In the genomic region with DNA sequence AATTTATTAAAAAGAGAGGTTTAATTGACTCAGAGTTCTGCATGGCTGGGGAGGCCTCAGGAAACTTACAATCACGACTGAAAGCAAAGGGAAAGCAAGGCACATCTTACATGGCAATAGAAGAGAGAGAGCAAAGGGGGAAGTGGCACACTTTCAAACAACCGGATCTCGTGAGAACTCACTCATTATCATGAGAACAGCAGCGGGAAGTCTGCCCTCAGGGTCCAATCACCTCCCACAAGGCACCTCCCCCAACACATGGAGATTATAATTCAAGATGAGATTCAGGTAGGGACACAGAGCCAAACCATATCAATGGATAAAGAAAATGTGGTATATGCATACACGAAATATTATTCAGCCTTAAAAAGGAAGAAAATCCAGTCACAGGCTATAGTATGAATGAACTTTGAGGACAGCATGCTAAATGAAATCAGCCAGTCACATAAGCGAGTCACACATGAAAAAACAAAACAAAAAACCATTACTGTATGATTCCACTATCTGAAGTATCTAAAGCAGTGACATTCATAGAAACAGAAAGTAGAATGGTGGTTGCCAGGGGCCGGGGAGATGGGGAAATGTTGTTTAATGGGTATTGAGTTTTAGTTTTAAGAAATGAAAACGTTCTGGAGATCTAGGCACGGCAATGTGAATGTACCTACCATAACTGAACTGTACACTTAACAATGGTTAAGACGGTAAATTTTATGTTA, we compare ENCODE assay signal across 21 cellular contexts.
DNase-seq lines count a peak whose midpoint lies in the region; ATAC-seq and TF ChIP-seq lines count a peak whose summit lies in the region.
"Had no signal": no experiment of that assay in that cellular context is flagged by ENCODE, and none has a peak within 500 bp of the region (broad histone marks: within the 10 kb centered on the region; RNA-seq: fewer than 3 reads in every experiment).

No MANE protein-coding gene starts in this region.

- no peaks in the 10 kb centered on the region for H3K36me3 Mint-ChIP-seq in activated CD8-positive, alpha-beta memory T cell treated with anti-CD3 and anti-CD28 coated beads, Interleukin-2, amount 10 ng/mL, durations not matched to agents 7 days and 5 days
- H3K36me3 Mint-ChIP-seq in glutamatergic neuron (ENCODE audit: unreplicated experiment) = peaks cover 4% of the 10 kb centered on the region
- H3K36me3 Mint-ChIP-seq: activated naive CD4-positive, alpha-beta T cell treated with anti-CD3 and anti-CD28 coated beads, Interleukin-2, amount 50 U/mL, for 24 hours; naive thymus-derived CD4-positive, alpha-beta T cell had no signal

- no peak overlapping the region for H3K27ac Mint-ChIP-seq in activated CD8-positive, alpha-beta memory T cell treated with anti-CD3 and anti-CD28 coated beads, Interleukin-2, amount 10 ng/mL, durations not matched to agents 7 days and 5 days
- H3K27ac Mint-ChIP-seq in glutamatergic neuron (ENCODE audit: unreplicated experiment) = no peak overlapping the region
- H3K27ac Mint-ChIP-seq: activated B cell treated with CpG ODN at 0.5 μM for 24 hours; activated naive CD4-positive, alpha-beta T cell treated with anti-CD3 and anti-CD28 coated beads, Interleukin-2, amount 50 U/mL, for 24 hours had no signal

- H3K9me3 ChIP-seq in endocrine pancreas (ENCODE audit: control insufficient read depth, low read length) = no peaks in the 10 kb centered on the region
- H3K9me3 ChIP-seq: right atrium auricular region, suprapubic skin had no signal

- CTCF ChIA-PET in activated CD8-positive, alpha-beta memory T cell treated with anti-CD3 and anti-CD28 coated beads, Interleukin-2, amount 10 ng/mL, durations not matched to agents 7 days and 5 days (lab: Charles Lee) = interaction anchor here (0.9 kb wide), 1 partner anchor 211 kb away, joined by 3 read pairs; no protein-coding TSS in a partner anchor

- peak; percentile 65 for ATAC-seq in activated CD8-positive, alpha-beta memory T cell treated with anti-CD3 and anti-CD28 coated beads, Interleukin-2, amount 10 ng/mL, durations not matched to agents 7 days and 5 days
- peak; percentile 80 for ATAC-seq in GM18867 (IDR thresholded peaks at IDR 0.05; ENCODE audit: unreplicated experiment)
- ATAC-seq: HCT116; naive thymus-derived CD4-positive, alpha-beta T cell had no signal

- peak overlapping the region; percentile 48 for H3K4me3 ChIP-seq in endocrine pancreas (ENCODE audit: control insufficient read depth, insufficient read depth, low read length)
- H3K4me3 ChIP-seq: dorsolateral prefrontal cortex, right atrium auricular region, suprapubic skin had no signal

- no peaks in the 10 kb centered on the region for H3K36me3 ChIP-seq in endocrine pancreas (ENCODE audit: control insufficient read depth, insufficient read depth, low read length)
- H3K36me3 ChIP-seq: right atrium auricular region, suprapubic skin had no signal

- no peak for TF ChIP-seq CTCF in glutamatergic neuron (IDR thresholded peaks at IDR 0.05; ENCODE audit: partially characterized antibody, unreplicated experiment)

- no peaks in the 10 kb centered on the region for H3K4me1 ChIP-seq in endocrine pancreas (ENCODE audit: control insufficient read depth, insufficient read depth, low read length)
- H3K4me1 ChIP-seq: right atrium auricular region, suprapubic skin had no signal

- no peak overlapping the region for H3K9ac ChIP-seq in endocrine pancreas (ENCODE audit: control insufficient read depth, insufficient read depth, low read length)

- H3K9me3 Mint-ChIP-seq in activated CD8-positive, alpha-beta memory T cell treated with anti-CD3 and anti-CD28 coated beads, Interleukin-2, amount 10 ng/mL, durations not matched to agents 7 days and 5 days (ENCODE audit: low read depth) = no peaks in the 10 kb centered on the region
- peaks cover 2% of the 10 kb centered on the region for H3K9me3 Mint-ChIP-seq in glutamatergic neuron (ENCODE audit: unreplicated experiment)
- H3K9me3 Mint-ChIP-seq: activated naive CD4-positive, alpha-beta T cell treated with anti-CD3 and anti-CD28 coated beads, Interleukin-2, amount 50 U/mL, for 24 hours had no signal

- H3K27me3 Mint-ChIP-seq in activated CD8-positive, alpha-beta memory T cell treated with anti-CD3 and anti-CD28 coated beads, Interleukin-2, amount 10 ng/mL, durations not matched to agents 7 days and 5 days = no peaks in the 10 kb centered on the region
- no peaks in the 10 kb centered on the region for H3K27me3 Mint-ChIP-seq in glutamatergic neuron (ENCODE audit: unreplicated experiment)
- H3K27me3 Mint-ChIP-seq: activated B cell treated with CpG ODN at 0.5 μM for 24 hours; activated naive CD4-positive, alpha-beta T cell treated with anti-CD3 and anti-CD28 coated beads, Interleukin-2, amount 50 U/mL, for 24 hours; naive thymus-derived CD4-positive, alpha-beta T cell had no signal

- DNase-seq in activated CD8-positive, alpha-beta memory T cell treated with anti-CD3 and anti-CD28 coated beads, Interleukin-2, amount 10 ng/mL, durations not matched to agents 7 days and 5 days = no peak
- no peak for DNase-seq in activated CD8-positive, alpha-beta memory T cell treated with anti-CD3 and anti-CD28 coated beads for 24 hours
- DNase-seq in M059J (ENCODE audit: low read depth) = peak; percentile 54
- no peak for DNase-seq in activated gamma-delta T cell (lab: John Stamatoyannopoulos, UW)
- no peak for DNase-seq in T1000 (lab: John Stamatoyannopoulos, UW)
- DNase-seq in glutamatergic neuron = no peak
- DNase-seq: activated B cell treated with CpG ODN at 0.5 μM for 24 hours; activated CD8-positive, alpha-beta memory T cell treated with anti-CD3 and anti-CD28 coated beads, Interleukin-2, amount 50 U/mL, for 4 hours; dorsolateral prefrontal cortex; mesendoderm; naive thymus-derived CD4-positive, alpha-beta T cell; NCI-H1694 treated with DMSO at 0.1 percent for 48 hours; NCI-H2171 treated with DMSO at 0.1 percent for 48 hours; NCI-H524 treated with DMSO at 0.1 percent for 48 hours had no signal

- H3K4me1 Mint-ChIP-seq in activated CD8-positive, alpha-beta memory T cell treated with anti-CD3 and anti-CD28 coated beads, Interleukin-2, amount 10 ng/mL, durations not matched to agents 7 days and 5 days = peaks cover 8% of the 10 kb centered on the region
- H3K4me1 Mint-ChIP-seq in glutamatergic neuron (ENCODE audit: low read depth, unreplicated experiment) = no peaks in the 10 kb centered on the region
- H3K4me1 Mint-ChIP-seq: activated B cell treated with CpG ODN at 0.5 μM for 24 hours had no signal

- H3K4me3 Mint-ChIP-seq in activated CD8-positive, alpha-beta memory T cell treated with anti-CD3 and anti-CD28 coated beads, Interleukin-2, amount 10 ng/mL, durations not matched to agents 7 days and 5 days = peak overlapping the region; percentile 25
- no peak overlapping the region for H3K4me3 Mint-ChIP-seq in glutamatergic neuron (ENCODE audit: unreplicated experiment)
- H3K4me3 Mint-ChIP-seq: activated B cell treated with CpG ODN at 0.5 μM for 24 hours; activated naive CD4-positive, alpha-beta T cell treated with anti-CD3 and anti-CD28 coated beads, Interleukin-2, amount 50 U/mL, for 24 hours; CD14-positive monocyte; naive thymus-derived CD4-positive, alpha-beta T cell had no signal

- H3K27me3 ChIP-seq in endocrine pancreas (ENCODE audit: control insufficient read depth, insufficient read depth, low read length) = no peaks in the 10 kb centered on the region
- H3K27me3 ChIP-seq: dorsolateral prefrontal cortex, right atrium auricular region, suprapubic skin had no signal
